1 cellular context compared by ENCODE assay signal in genomic region chr1:32178380-32179192, GRCh38.
TF ChIP-seq lines count a peak whose summit lies in the region.

No MANE protein-coding gene starts in this region.

TF ChIP-seq in HEK293T, 16 proteins besides CTCF, POLR2A, EP300 and RAD21 (continued from another document):
- TF ChIP-seq FOXM1 (IDR thresholded peaks at IDR 0.05; ENCODE audit: borderline replicate concordance) (no peak), FOXK2 (IDR thresholded peaks at IDR 0.05) (no peak), FOXA1 (IDR thresholded peaks at IDR 0.05) (no peak), NFRKB (IDR thresholded peaks at IDR 0.05) (no peak), TARDBP (IDR thresholded peaks at IDR 0.05) (no peak), ZNF384 (IDR thresholded peaks at IDR 0.05) (no peak)
